23 cellular contexts compared by ENCODE assay signal in the genomic region with DNA sequence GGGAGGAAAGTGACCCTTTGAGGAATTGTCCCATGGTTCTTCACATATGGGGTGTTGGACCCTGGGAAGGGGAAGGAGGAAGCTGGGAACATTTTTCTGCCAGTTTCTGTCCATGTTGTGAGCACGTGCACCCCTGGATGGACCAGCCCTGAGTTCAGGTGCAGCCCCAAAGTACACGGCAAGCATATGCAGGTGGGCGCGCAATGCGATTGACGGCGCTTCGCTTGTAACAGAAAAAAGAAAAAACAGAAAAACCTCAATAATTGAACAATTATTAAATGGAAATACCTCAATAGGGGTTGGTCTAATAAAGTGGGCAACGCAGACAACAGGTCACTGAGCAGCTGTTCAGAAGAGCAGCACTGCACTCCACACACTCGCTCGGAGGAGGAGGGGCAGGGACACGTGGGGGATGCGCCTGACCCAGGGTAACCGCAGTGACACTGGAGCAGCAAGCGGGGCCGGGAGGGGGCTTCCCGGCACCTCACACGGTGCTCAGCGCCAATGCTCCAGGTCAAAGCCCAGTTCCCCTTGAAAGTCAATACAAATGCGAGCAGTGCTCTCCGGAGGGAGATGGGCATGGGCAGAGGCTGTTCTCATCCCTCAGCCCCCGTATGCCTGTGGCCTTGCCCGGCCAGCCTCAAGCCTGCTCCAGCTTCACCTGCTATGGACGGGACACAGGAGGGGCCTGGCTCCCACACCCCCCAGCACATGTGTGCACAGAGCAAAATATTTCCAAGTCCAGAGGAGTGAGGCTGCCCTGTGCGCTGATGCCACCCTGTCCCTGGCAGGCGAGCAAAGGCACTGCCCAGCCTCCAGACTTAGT. TPM values are rescaled to one million over a fixed set of nuclear protein-coding genes. Genes with fewer than 3 reads are reported as not detected.
"Had no signal": no experiment of that assay in that cellular context is flagged by ENCODE, and none has a peak within 500 bp of the region (broad histone marks: within the 10 kb centered on the region; RNA-seq: fewer than 3 reads in every experiment).

No MANE protein-coding gene starts in this region.

- DNase-seq: activated CD4-positive, alpha-beta T cell treated with anti-CD3 and anti-CD28 coated beads, Interleukin-2, amount 50 U/mL, for 1 hour; activated CD8-positive, alpha-beta memory T cell treated with anti-CD3 and anti-CD28 coated beads for 24 hours; activated gamma-delta T cell treated with Interleukin-2 at 50 U/mL for 16 hours; caudate nucleus; islet precursor cell; retina; SK-N-SH; stimulated activated CD4-positive, alpha-beta T cell treated with anti-CD3 and anti-CD28 coated beads, Interleukin-4, amount 100 ng/mL, for 4 hours; stimulated activated CD8-positive, alpha-beta memory T cell treated with anti-CD3 and anti-CD28 coated beads, Interleukin-4, amount 100 ng/mL, for 48 hours; T-helper 1 cell; T1000 had no signal

- ATAC-seq: activated CD4-positive, CD25-positive, alpha-beta regulatory T cell treated with anti-CD3 and anti-CD28 coated beads, Interleukin-2, amount 50 U/mL, for 24 hours had no signal

- H3K4me3 ChIP-seq: coronary artery, esophagus muscularis mucosa, hepatocyte, skin epidermis, suprapubic skin had no signal

- H3K27ac Mint-ChIP-seq: stimulated activated naive CD8-positive, alpha-beta T cell treated with anti-CD3 and anti-CD28 coated beads, Interleukin-15, Interleukin-2, amounts not matched to agents 100 ng/mL and 50 ng/mL, for 24 hours; type B pancreatic cell had no signal

- H3K36me3 Mint-ChIP-seq: type B pancreatic cell had no signal

- H3K27ac ChIP-seq: coronary artery, esophagus muscularis mucosa, hepatocyte, parathyroid adenoma, skin epidermis, suprapubic skin had no signal

- H3K4me1 ChIP-seq: parathyroid adenoma, suprapubic skin had no signal

- H3K9me3 ChIP-seq: esophagus muscularis mucosa, SK-N-SH, suprapubic skin had no signal

- H3K9me3 Mint-ChIP-seq: stimulated activated naive CD8-positive, alpha-beta T cell treated with anti-CD3 and anti-CD28 coated beads, Interleukin-15, Interleukin-2, amounts not matched to agents 100 ng/mL and 50 ng/mL, for 24 hours; type B pancreatic cell had no signal

- H3K4me3 Mint-ChIP-seq: stimulated activated naive CD8-positive, alpha-beta T cell treated with anti-CD3 and anti-CD28 coated beads, Interleukin-15, Interleukin-2, amounts not matched to agents 100 ng/mL and 50 ng/mL, for 24 hours; type B pancreatic cell had no signal

- H3K27me3 ChIP-seq: hepatocyte had no signal

- H3K36me3 ChIP-seq: esophagus muscularis mucosa, suprapubic skin had no signal

RNA-seq across cellular contexts. Expression of gene ACTRT2, which starts 6.6 kb away (rescaled TPM):
- total RNA-seq: esophagus muscularis mucosa, hepatocyte, liver, myocyte, suprapubic skin had no signal
- polyA plus RNA-seq: adipose tissue, hepatocyte, liver, SK-N-SH had no signal

RNA-seq across cellular contexts. Expression of gene PRDM16, which starts 54.3 kb away (rescaled TPM):
- total RNA-seq: myocyte had no signal
- polyA plus RNA-seq: SK-N-SH had no signal
